8 cellular contexts compared by ENCODE assay signal in the genomic region with DNA sequence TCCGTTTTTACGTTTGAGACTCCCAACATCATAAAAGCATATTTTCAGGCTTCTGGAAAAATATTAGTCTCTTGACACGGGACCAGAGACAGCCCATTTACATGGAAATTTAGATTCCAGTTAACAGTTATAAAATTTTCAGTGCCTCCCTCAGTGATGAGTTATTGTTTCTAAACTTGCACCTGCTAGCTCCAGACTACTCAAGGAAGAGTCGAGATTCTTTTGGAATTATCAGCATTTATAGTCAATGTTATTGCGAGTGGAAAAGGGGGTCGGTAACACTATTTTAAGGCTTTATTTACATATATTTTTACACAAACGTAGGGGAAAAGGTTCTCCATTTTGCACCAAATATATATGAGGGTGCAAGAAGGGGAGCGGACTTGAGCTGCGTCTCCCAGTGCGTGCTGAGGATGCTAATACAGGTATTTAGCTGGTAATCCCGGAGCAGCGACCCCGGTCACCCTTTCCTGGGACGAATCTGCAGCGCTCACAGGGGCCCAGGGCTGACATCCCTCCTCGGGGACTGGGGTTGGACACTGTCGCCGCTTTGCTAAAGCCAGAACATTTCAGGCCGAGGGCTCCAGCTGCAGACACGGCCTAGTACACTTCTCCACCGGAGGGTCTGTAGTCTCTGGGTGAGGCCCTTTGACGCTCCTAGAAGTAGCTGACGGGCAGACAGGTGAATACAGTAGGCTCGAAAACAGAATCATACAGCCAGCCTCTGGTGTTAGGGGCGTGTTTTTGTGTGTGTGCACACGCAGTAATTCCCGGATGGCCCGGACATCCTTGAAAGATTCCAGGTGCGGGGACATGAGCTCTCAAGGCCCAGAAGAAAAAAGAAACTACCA. TPM values are rescaled to one million over a fixed set of nuclear protein-coding genes. Genes with fewer than 3 reads are reported as not detected.
DNase-seq lines count a peak whose midpoint lies in the region; ATAC-seq, FAIRE-seq and TF ChIP-seq lines count a peak whose summit lies in the region.

No MANE protein-coding gene starts in this region.

- CTCF ChIA-PET in A549 (lab: Yijun Ruan, JAX) = interaction anchor here (0.9 to 4.3 kb wide), 12 partner anchors 9 to 548 kb away, joined by 3 to 30 read pairs (median 3); partner anchors contain the start of genes CEP97, PCNP and RPL24

- peak overlapping the region; percentile 30 for H3K4me3 ChIP-seq in A549
- peak overlapping the region; percentile 93 for H3K4me3 ChIP-seq in Jurkat, Clone E6-1 (ENCODE audit: low read length)
- H3K4me3 ChIP-seq in cardiac fibroblast (replicated peaks in 1 of 2; ENCODE audit: low read depth in 2 of 2, low read length in 2 of 2) = peak overlapping the region; percentile 27 to 40
- H3K4me3 ChIP-seq in mononuclear cell (ENCODE audit: low read length) = peak overlapping the region; percentile 95

- no peak for TF ChIP-seq POLR2A in A549 (IDR thresholded peaks at IDR 0.05; ENCODE audit: low read length)

- ATAC-seq in A549 (peak in 1 of 2 experiments; percentile 0; a peak in 3 of 6 replicates), HG03097 (IDR thresholded peaks at IDR 0.05; ENCODE audit: low FRiP score, unreplicated experiment) (no peak), GM21737 (IDR thresholded peaks at IDR 0.05; ENCODE audit: unreplicated experiment) (no peak)

- no peaks in the 10 kb centered on the region for H3K27me3 ChIP-seq in mononuclear cell (ENCODE audit: insufficient read depth, low read length)

- H3K27ac ChIP-seq in A549 = peak overlapping the region; percentile 35 to 66; a peak in 4 of 6 replicates

- POLR2A ChIA-PET in A549 (lab: Yijun Ruan, JAX) = interaction anchor here (0.5 to 3.6 kb wide), 7 partner anchors 8 to 1185 kb away, joined by 3 to 62 read pairs (median 4); partner anchors contain the start of genes CEP97, PCNP, RPL24 and TMEM45A

- no peak for TF ChIP-seq EP300 in A549 (IDR thresholded peaks at IDR 0.05)

- WGBS in A549 (ENCODE audit: missing lambda C conversion rate) = 59% methylated on average over 28 of the region's 29 CpGs

- H3K4me2 ChIP-seq in A549 = peak overlapping the region; percentile 76

- TF ChIP-seq RAD21 in A549 (conservative IDR thresholded peaks at IDR 0.05 in 1 of 2, IDR thresholded peaks at IDR 0.05 in 1 of 2) = no peak

- DNase-seq in A549 (ENCODE audit: low read depth in 1 of 2, low spot score in 1 of 2) (no peak), cardiac fibroblast (ENCODE audit: low read depth in 2 of 2) (no peak), NCI-H2081 treated with DMSO at 0.1 percent for 48 hours (lab: John Stamatoyannopoulos, UW) (no peak), NCI-H226 (no peak)
- DNase-seq in Jurkat, Clone E6-1 (ENCODE audit: low read depth, low spot score) = no peak

- H3K9me3 ChIP-seq in A549 = no peaks in the 10 kb centered on the region
- no peaks in the 10 kb centered on the region for H3K9me3 ChIP-seq in mononuclear cell (ENCODE audit: low read depth, low read length)

- H3K4me1 ChIP-seq in A549 (peaks cover 22% of the 10 kb centered on the region), mononuclear cell (ENCODE audit: insufficient read depth, low read length) (peaks cover 25% of the 10 kb centered on the region)

- FAIRE-seq in A549 (lab: Jason Lieb, UNC) = no peak

- no peak; the same call in 1 of the 3 replicates for TF ChIP-seq CTCF in A549 (IDR thresholded peaks at IDR 0.05)
- TF ChIP-seq CTCF in cardiac fibroblast (IDR thresholded peaks at IDR 0.05; ENCODE audit: low read depth, low read length) = no peak

TF ChIP-seq in A549, 52 proteins besides CTCF, POLR2A, EP300 and RAD21:
- TF ChIP-seq, protein P1, sequence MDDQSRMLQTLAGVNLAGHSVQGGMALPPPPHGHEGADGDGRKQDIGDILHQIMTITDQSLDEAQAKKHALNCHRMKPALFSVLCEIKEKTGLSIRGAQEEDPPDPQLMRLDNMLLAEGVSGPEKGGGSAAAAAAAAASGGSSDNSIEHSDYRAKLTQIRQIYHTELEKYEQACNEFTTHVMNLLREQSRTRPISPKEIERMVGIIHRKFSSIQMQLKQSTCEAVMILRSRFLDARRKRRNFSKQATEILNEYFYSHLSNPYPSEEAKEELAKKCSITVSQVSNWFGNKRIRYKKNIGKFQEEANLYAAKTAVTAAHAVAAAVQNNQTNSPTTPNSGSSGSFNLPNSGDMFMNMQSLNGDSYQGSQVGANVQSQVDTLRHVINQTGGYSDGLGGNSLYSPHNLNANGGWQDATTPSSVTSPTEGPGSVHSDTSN (IDR thresholded peaks at IDR 0.05) = no peak
- TF ChIP-seq RARB (CRISPR knock-in tag; IDR thresholded peaks at IDR 0.05) (0 out of 2 replicates have a peak, but pooled peaks have one; percentile 25), RFX5 (IDR thresholded peaks at IDR 0.05) (no peak), CHD4 (IDR thresholded peaks at IDR 0.05; ENCODE audit: borderline replicate concordance) (no peak), MAZ (IDR thresholded peaks at IDR 0.05; ENCODE audit: borderline replicate concordance, low read depth, low read length) (no peak), KDM1A (IDR thresholded peaks at IDR 0.05; ENCODE audit: low read depth) (no peak), ESRRA (IDR thresholded peaks at IDR 0.05; ENCODE audit: borderline replicate concordance, low read length) (no peak)
- TF ChIP-seq, protein P2, sequence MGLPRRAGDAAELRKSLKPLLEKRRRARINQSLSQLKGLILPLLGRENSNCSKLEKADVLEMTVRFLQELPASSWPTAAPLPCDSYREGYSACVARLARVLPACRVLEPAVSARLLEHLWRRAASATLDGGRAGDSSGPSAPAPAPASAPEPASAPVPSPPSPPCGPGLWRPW (IDR thresholded peaks at IDR 0.05) = no peak
- TF ChIP-seq, protein P3, sequence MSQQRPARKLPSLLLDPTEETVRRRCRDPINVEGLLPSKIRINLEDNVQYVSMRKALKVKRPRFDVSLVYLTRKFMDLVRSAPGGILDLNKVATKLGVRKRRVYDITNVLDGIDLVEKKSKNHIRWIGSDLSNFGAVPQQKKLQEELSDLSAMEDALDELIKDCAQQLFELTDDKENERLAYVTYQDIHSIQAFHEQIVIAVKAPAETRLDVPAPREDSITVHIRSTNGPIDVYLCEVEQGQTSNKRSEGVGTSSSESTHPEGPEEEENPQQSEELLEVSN (IDR thresholded peaks at IDR 0.05; ENCODE audit: borderline replicate concordance, low read depth) = no peak

RNA-seq across cellular contexts. Expression of gene ZBTB11, which starts 0.7 kb away (rescaled TPM):
- 18.8 and 24.3 TPM in 2 replicates for polyA plus RNA-seq in A549 (2011; rRNA removed)
- 3.5 and 3.9 TPM in 2 replicates for polyA plus RNA-seq in A549 (2012; cell fraction: cytosol; rRNA removed)
- 5.7 and 7.6 TPM in 2 replicates for polyA plus RNA-seq in A549 (2012; cell fraction: nucleus; rRNA removed)
- polyA plus RNA-seq in A549 (2017; fragmentation: RNase III; extraction: RNeasy Plus Mini Kit Qiagen cat#74134 plus additional on column Dnase treatment) = 11.3 to 12.0 TPM (median 11.6 TPM) in 3 replicates
- polyA minus RNA-seq in A549 (2011; rRNA and poly(A)+ RNA removed) = 12.2 and 13.3 TPM in 2 replicates
- polyA plus RNA-seq in Jurkat, Clone E6-1 (2012; ENCODE audit: insufficient read depth, insufficient read length) = 19.6 TPM
- 96.2 TPM for total RNA-seq in mononuclear cell

RNA-seq across cellular contexts. Expression of gene RPL24, which starts 8.9 kb away (rescaled TPM):
- polyA plus RNA-seq in A549 (2011; rRNA removed) (1,426 and 1,646 TPM in 2 replicates), A549 (2017; fragmentation: RNase III; extraction: RNeasy Plus Mini Kit Qiagen cat#74134 plus additional on column Dnase treatment) (1,830 to 2,100 TPM (median 1,839 TPM) in 3 replicates)
- polyA plus RNA-seq in A549 (2012; cell fraction: cytosol; rRNA removed) = 1,239 and 1,439 TPM in 2 replicates
- polyA plus RNA-seq in A549 (2012; cell fraction: nucleus; rRNA removed) = 271 and 403 TPM in 2 replicates
- 291 and 481 TPM in 2 replicates for polyA minus RNA-seq in A549 (2011; rRNA and poly(A)+ RNA removed)
- 3,087 TPM for polyA plus RNA-seq in Jurkat, Clone E6-1 (2012; ENCODE audit: insufficient read depth, insufficient read length)
- 2,166 TPM for total RNA-seq in mononuclear cell

RNA-seq across cellular contexts. Expression of gene CEP97, which starts 46.8 kb away (rescaled TPM):
- polyA plus RNA-seq in A549 (2011; rRNA removed) = 4.0 and 6.7 TPM in 2 replicates
- polyA plus RNA-seq in A549 (2012; cell fraction: cytosol; rRNA removed) = 0.74 and 1.0 TPM in 2 replicates
- polyA plus RNA-seq in A549 (2012; cell fraction: nucleus; rRNA removed) = 1.0 and 2.2 TPM in 2 replicates
- polyA plus RNA-seq in A549 (2017; fragmentation: RNase III; extraction: RNeasy Plus Mini Kit Qiagen cat#74134 plus additional on column Dnase treatment) = 4.6 to 5.2 TPM (median 5.1 TPM) in 3 replicates
- 5.8 TPM in 2 replicates for polyA minus RNA-seq in A549 (2011; rRNA and poly(A)+ RNA removed)
- polyA plus RNA-seq in Jurkat, Clone E6-1 (2012; ENCODE audit: insufficient read depth, insufficient read length) = 10.9 TPM
- total RNA-seq in mononuclear cell = 8.8 TPM

Comparison
In these comparisons a context has a peak if more than half of its experiments do, and no peak if none do; other contexts are left out.
1. H3K4me3 ChIP-seq: peak in every context shown above with its lines; median percentile 95 in mononuclear cell; 93 in Jurkat, Clone E6-1; 34 in cardiac fibroblast; 30 in A549.